In the genomic region with DNA sequence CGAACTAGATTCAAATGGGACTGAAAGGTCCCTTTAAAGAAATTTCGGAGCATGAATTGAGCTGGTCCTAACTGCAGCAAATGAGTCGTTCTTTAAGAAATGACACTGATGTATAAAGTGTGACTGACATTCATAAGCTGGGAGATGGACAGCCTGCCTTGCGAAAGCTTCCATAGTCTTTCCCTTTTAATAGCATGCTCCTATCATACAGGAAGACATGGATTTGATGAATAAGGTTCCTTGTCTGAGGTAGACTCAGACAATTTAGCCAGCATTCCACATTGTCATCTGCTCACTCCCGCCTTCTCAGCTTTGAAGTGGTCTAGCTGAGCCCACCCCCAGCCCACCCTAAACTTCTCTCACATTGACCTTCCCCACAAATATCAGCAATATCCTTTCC, we compare ENCODE assay signal across 18 cellular contexts.
DNase-seq lines count a peak whose midpoint lies in the region; TF ChIP-seq lines count a peak whose summit lies in the region.
"Had no signal": no experiment of that assay in that cellular context is flagged by ENCODE, and none has a peak within 500 bp of the region (broad histone marks: within the 10 kb centered on the region; RNA-seq: fewer than 3 reads in every experiment).

No MANE protein-coding gene starts in this region.

- H3K9me3 ChIP-seq in BLaER1 (no peaks in the 10 kb centered on the region; the same call in 1 of the 2 replicates), right atrium auricular region (no peaks in the 10 kb centered on the region)
- H3K9me3 ChIP-seq: A549, BE2C, Caco-2, HAP-1 had no signal

- H3K4me2 ChIP-seq in BLaER1 = peak overlapping the region; percentile 35; the same call in 1 of the 2 replicates
- H3K4me2 ChIP-seq: A549 had no signal

- H3K4me1 ChIP-seq in BLaER1 (peaks cover 24% of the 10 kb centered on the region), right atrium auricular region (no peaks in the 10 kb centered on the region)
- H3K4me1 ChIP-seq: A549, BE2C, HAP-1 had no signal

- DNase-seq in SW480 (ENCODE audit: low spot score) = peak; percentile 14
- DNase-seq in islet precursor cell = peak; percentile 13
- DNase-seq in NCI-H446 treated with DMSO at 0.1 percent for 48 hours (lab: John Stamatoyannopoulos, UW) = no peak
- no peak for DNase-seq in germinal center (ENCODE audit: low spot score)
- no peak for DNase-seq in right atrium auricular region (ENCODE audit: low spot score)
- DNase-seq: 8988T; AML-193; BE2C; CD4-positive, alpha-beta memory T cell; DMS153; DMS79 treated with DMSO at 0.1 percent for 48 hours; GF-D8; GOT3; HFFc6 had no signal

- no peak overlapping the region for H3K4me3 ChIP-seq in BLaER1
- H3K4me3 ChIP-seq in right atrium auricular region = no peak overlapping the region
- H3K4me3 ChIP-seq: A549, HAP-1 had no signal

- no peak overlapping the region for H3K27ac ChIP-seq in BLaER1
- H3K27ac ChIP-seq in right atrium auricular region = no peak overlapping the region
- H3K27ac ChIP-seq: A549 had no signal

- no peak for TF ChIP-seq CTCF in right atrium auricular region (IDR thresholded peaks at IDR 0.05)

- H3K27me3 ChIP-seq in BLaER1 = no peaks in the 10 kb centered on the region
- H3K27me3 ChIP-seq in right atrium auricular region = no peaks in the 10 kb centered on the region
- H3K27me3 ChIP-seq: BE2C had no signal

- no peak overlapping the region for H3K9ac ChIP-seq in BLaER1

- H3K36me3 ChIP-seq in BLaER1 (no peaks in the 10 kb centered on the region), right atrium auricular region (no peaks in the 10 kb centered on the region)
- H3K36me3 ChIP-seq: BE2C, HAP-1 had no signal

- H4K20me1 ChIP-seq in BLaER1 = no peaks in the 10 kb centered on the region

Comparison
In these comparisons a context has a peak if more than half of its experiments do, and no peak if none do; other contexts are left out.
1. DNase-seq: peak in SW480 (single experiment) and islet precursor cell (single experiment); none in NCI-H446 treated with DMSO at 0.1 percent for 48 hours (single experiment), germinal center (single experiment) and right atrium auricular region (single experiment).